Comparison of ENCODE assay signal across 10 cellular contexts in genomic region chr22:23282516-23282915, GRCh38.
A peak's percentile ranks its signal among the peaks of the same experiment; 100 is the strongest.
DNase-seq lines count a peak whose midpoint lies in the region; ATAC-seq and TF ChIP-seq lines count a peak whose summit lies in the region.
"Had no signal": no experiment of that assay in that cellular context is flagged by ENCODE, and none has a peak within 500 bp of the region (broad histone marks: within the 10 kb centered on the region; RNA-seq: fewer than 3 reads in every experiment).

No MANE protein-coding gene starts in this region.

- H3K4me1 ChIP-seq in stomach smooth muscle (ENCODE audit: control insufficient read depth, insufficient read depth, low read length): peaks cover 82% of the 10 kb centered on the region
- H3K4me1 ChIP-seq: Caco-2, HAP-1 had no signal

- peak; percentile 62 for DNase-seq in G401 (ENCODE audit: low spot score)
- DNase-seq in brain microvascular endothelial cell: no peak
- DNase-seq in NCI-H1436 treated with DMSO at 0.1 percent for 48 hours (lab: John Stamatoyannopoulos, UW): no peak
- DNase-seq in cortex of kidney (lab: John Stamatoyannopoulos, UW): no peak
- DNase-seq in islet precursor cell: no peak

- in situ Hi-C loops in G401 (cut with HindIII; ENCODE audit: low sequenced_read_pairs): no loop called here
- in situ Hi-C loops in brain microvascular endothelial cell (cut with HindIII; ENCODE audit: low pct_ligation_motif_present, low sequenced_read_pairs): no loop called here

- no peak for ATAC-seq in esophagus mucosa

- TF ChIP-seq CTCF in brain microvascular endothelial cell (IDR thresholded peaks at IDR 0.05; ENCODE audit: low read depth, low read length, missing control alignments): no peak

- H3K36me3 ChIP-seq in brain microvascular endothelial cell (replicated peaks) (peaks cover 53% of the 10 kb centered on the region), stomach smooth muscle (ENCODE audit: control insufficient read depth in 2 of 2, insufficient read depth in 2 of 2, low read length in 2 of 2) (peaks cover 8 to 26% of the 10 kb centered on the region in 2 donors)
- H3K36me3 ChIP-seq: HAP-1 had no signal

- no peak overlapping the region for H3K4me3 ChIP-seq in brain microvascular endothelial cell (ENCODE audit: low read depth, low read length)
- H3K4me3 ChIP-seq in stomach smooth muscle (ENCODE audit: low read length in 2 of 2): no peak overlapping the region
- H3K4me3 ChIP-seq: HAP-1 had no signal

- H3K27me3 ChIP-seq in brain microvascular endothelial cell (replicated peaks) (no peaks in the 10 kb centered on the region), layer of hippocampus (ENCODE audit: control insufficient read depth, insufficient read depth, low read length) (no peaks in the 10 kb centered on the region), stomach smooth muscle (ENCODE audit: control insufficient read depth in 1 of 2, insufficient read depth in 2 of 2, low read length in 2 of 2) (no peaks in the 10 kb centered on the region)

- H3K9ac ChIP-seq in stomach smooth muscle (ENCODE audit: low read length in 2 of 2): peak overlapping the region; percentile 61 to 68

- peak overlapping the region; percentile 16 for H3K27ac ChIP-seq in brain microvascular endothelial cell
- H3K27ac ChIP-seq in layer of hippocampus (ENCODE audit: low read depth, low read length): peak overlapping the region; percentile 35
- peak overlapping the region; percentile 98 for H3K27ac ChIP-seq in stomach smooth muscle (ENCODE audit: low read length)

- H3K9me3 ChIP-seq in stomach smooth muscle (ENCODE audit: control insufficient read depth in 2 of 2, low read length in 2 of 2): no peaks in the 10 kb centered on the region
- H3K9me3 ChIP-seq: Caco-2, HAP-1 had no signal

Comparison
In these comparisons a context has a peak if more than half of its experiments do, and no peak if none do; other contexts are left out.
1. H3K27ac ChIP-seq: peak in every context shown above with its lines; median percentile 98 in stomach smooth muscle; 35 in layer of hippocampus; 16 in brain microvascular endothelial cell.